Comparison of ENCODE assay signal across 1 cellular context in the genomic region with DNA sequence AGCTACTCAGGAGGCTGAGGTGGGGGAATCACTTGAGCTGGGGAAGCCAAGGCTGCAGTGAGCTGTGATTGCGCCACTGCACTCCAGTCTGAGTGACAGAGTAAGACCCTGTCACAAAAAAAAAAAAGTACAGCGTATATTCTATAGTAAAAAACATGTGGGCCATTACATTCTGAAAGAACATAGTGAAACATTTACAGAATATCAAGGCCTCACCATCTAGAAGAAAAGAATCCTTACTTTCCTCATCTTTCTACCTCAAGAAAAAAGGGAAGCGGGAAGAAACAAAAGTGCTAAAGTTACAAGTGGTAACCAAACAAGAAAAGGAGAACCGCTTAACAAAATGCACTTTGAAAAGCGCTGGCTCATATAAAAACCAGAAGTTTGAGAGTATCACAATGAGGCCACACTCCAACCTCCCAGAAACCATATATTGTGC.
TF ChIP-seq lines count a peak whose summit lies in the region.

No MANE protein-coding gene starts in this region.

TF ChIP-seq in GM23338, 12 proteins besides CTCF, POLR2A, EP300 and RAD21 (continued from another document):
- TF ChIP-seq, protein P1, sequence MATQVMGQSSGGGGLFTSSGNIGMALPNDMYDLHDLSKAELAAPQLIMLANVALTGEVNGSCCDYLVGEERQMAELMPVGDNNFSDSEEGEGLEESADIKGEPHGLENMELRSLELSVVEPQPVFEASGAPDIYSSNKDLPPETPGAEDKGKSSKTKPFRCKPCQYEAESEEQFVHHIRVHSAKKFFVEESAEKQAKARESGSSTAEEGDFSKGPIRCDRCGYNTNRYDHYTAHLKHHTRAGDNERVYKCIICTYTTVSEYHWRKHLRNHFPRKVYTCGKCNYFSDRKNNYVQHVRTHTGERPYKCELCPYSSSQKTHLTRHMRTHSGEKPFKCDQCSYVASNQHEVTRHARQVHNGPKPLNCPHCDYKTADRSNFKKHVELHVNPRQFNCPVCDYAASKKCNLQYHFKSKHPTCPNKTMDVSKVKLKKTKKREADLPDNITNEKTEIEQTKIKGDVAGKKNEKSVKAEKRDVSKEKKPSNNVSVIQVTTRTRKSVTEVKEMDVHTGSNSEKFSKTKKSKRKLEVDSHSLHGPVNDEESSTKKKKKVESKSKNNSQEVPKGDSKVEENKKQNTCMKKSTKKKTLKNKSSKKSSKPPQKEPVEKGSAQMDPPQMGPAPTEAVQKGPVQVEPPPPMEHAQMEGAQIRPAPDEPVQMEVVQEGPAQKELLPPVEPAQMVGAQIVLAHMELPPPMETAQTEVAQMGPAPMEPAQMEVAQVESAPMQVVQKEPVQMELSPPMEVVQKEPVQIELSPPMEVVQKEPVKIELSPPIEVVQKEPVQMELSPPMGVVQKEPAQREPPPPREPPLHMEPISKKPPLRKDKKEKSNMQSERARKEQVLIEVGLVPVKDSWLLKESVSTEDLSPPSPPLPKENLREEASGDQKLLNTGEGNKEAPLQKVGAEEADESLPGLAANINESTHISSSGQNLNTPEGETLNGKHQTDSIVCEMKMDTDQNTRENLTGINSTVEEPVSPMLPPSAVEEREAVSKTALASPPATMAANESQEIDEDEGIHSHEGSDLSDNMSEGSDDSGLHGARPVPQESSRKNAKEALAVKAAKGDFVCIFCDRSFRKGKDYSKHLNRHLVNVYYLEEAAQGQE (IDR thresholded peaks at IDR 0.05; ENCODE audit: unreplicated experiment): no peak
- TF ChIP-seq STAT1 (IDR thresholded peaks at IDR 0.05; ENCODE audit: unreplicated experiment) (no peak), JUNB (IDR thresholded peaks at IDR 0.05; ENCODE audit: unreplicated experiment) (no peak), NANOG (IDR thresholded peaks at IDR 0.05; ENCODE audit: borderline replicate concordance) (no peak), CREB1 (CRISPR knock-in tag; IDR thresholded peaks at IDR 0.05; ENCODE audit: low read depth) (no peak), EZH2 (IDR thresholded peaks at IDR 0.05; ENCODE audit: low read depth, unreplicated experiment) (no peak), POLR2AphosphoS5 (IDR thresholded peaks at IDR 0.05; ENCODE audit: low read depth) (no peak), ZNF331 (CRISPR knock-in tag; IDR thresholded peaks at IDR 0.05; ENCODE audit: low read depth) (no peak)
- TF ChIP-seq, protein P2, sequence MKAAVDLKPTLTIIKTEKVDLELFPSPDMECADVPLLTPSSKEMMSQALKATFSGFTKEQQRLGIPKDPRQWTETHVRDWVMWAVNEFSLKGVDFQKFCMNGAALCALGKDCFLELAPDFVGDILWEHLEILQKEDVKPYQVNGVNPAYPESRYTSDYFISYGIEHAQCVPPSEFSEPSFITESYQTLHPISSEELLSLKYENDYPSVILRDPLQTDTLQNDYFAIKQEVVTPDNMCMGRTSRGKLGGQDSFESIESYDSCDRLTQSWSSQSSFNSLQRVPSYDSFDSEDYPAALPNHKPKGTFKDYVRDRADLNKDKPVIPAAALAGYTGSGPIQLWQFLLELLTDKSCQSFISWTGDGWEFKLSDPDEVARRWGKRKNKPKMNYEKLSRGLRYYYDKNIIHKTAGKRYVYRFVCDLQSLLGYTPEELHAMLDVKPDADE (IDR thresholded peaks at IDR 0.05): no peak
TF ChIP-seq in GM23338: peak in this region for 0.
